Comparison of ENCODE assay signal across 7 cellular contexts in genomic region chr1:94481473-94481933, GRCh38.
DNase-seq lines count a peak whose midpoint lies in the region; ATAC-seq, FAIRE-seq and TF ChIP-seq lines count a peak whose summit lies in the region.

No MANE protein-coding gene starts in this region.

- no peaks in the 10 kb centered on the region for H3K4me1 ChIP-seq in GM23248 (ENCODE audit: insufficient read depth)
- H3K4me1 ChIP-seq in KMS-11 (ENCODE audit: low read depth, poor library complexity, severe bottlenecking), result no peaks in the 10 kb centered on the region
- peaks cover 0 to 7% (median 0%) of the 10 kb centered on the region in 9 donors for H3K4me1 ChIP-seq in heart right ventricle

- no peaks in the 10 kb centered on the region for H3K27me3 ChIP-seq in GM23248 (replicated peaks; ENCODE audit: insufficient read depth)
- H3K27me3 ChIP-seq in KMS-11 (ENCODE audit: insufficient read depth, low read depth), result no peaks in the 10 kb centered on the region
- no peaks in the 10 kb centered on the region for H3K27me3 ChIP-seq in heart right ventricle

- DNase-seq in GM10266 (ENCODE audit: extremely low spot score) (peak; percentile 35), GM23248 (peak; percentile 77), RCC 7860 (ENCODE audit: low spot score) (peak; percentile 64), heart right ventricle (peak in 1 of 2 donors; percentile 42), pulmonary artery endothelial cell (ENCODE audit: low read depth, low spot score) (peak; percentile 36)
- peak in 1 of 2 donors; percentile 27 for DNase-seq in activated naive CD4-positive, alpha-beta T cell treated with anti-CD3 and anti-CD28 coated beads, Interleukin-2, amount 50 U/mL, for 72 hours (ENCODE audit: low spot score in 2 of 2)

- no peaks in the 10 kb centered on the region for H3K9me3 Mint-ChIP-seq in activated naive CD4-positive, alpha-beta T cell treated with anti-CD3 and anti-CD28 coated beads, Interleukin-2, amount 50 U/mL, for 72 hours

- H3K36me3 ChIP-seq in GM23248 (ENCODE audit: low read depth) (0 out of 2 replicates have a peak, but pooled peaks cover 5% of the 10 kb centered on the region), KMS-11 (ENCODE audit: insufficient read depth) (no peaks in the 10 kb centered on the region), heart right ventricle (peaks cover 0 to 87% (median 8%) of the 10 kb centered on the region in 9 donors)

- H3F3A ChIP-seq in GM23248 (ENCODE audit: insufficient read depth), result peaks cover 11% of the 10 kb centered on the region; the same call in 1 of the 2 replicates

- in situ Hi-C loops in GM23248 (cut with MboI), result no loop called here

- WGBS in GM23248 (ENCODE audit: low coverage in 1 of 2, low lambda C conversion rate in 2 of 2, missing lambda C conversion rate in 2 of 2), 2 experiments, result 3 to 6% methylated on average over 4 of the region's 4 CpGs
- 11 to 21% methylated on average over 4 of the region's 4 CpGs for whole genome bisulfite sequencing in heart right ventricle, 2 donors

- FAIRE-seq in RCC 7860 (lab: Jason Lieb, UNC), result no peak

- intact Hi-C loops in heart right ventricle (cut with DNase I), result loop anchor here in 8 of 10 donors (1.0 to 10.0 kb wide), 5 partner anchors 323 to 563 kb away; no protein-coding TSS in a partner anchor

- H3K9me2 ChIP-seq in GM23248 (ENCODE audit: insufficient read depth), result no peaks in the 10 kb centered on the region

- H4K20me1 ChIP-seq in GM23248 (ENCODE audit: insufficient read depth), result no peaks in the 10 kb centered on the region
- no peaks in the 10 kb centered on the region for H4K20me1 ChIP-seq in KMS-11 (ENCODE audit: insufficient read depth)

- H3K9me3 ChIP-seq in GM23248 (ENCODE audit: low read depth) (no peaks in the 10 kb centered on the region), heart right ventricle (no peaks in the 10 kb centered on the region)

- H2AFZ ChIP-seq in GM23248 (no peak overlapping the region), KMS-11 (ENCODE audit: low read depth) (no peak overlapping the region)

- peaks cover 9 to 20% of the 10 kb centered on the region in 2 donors for H3K36me3 Mint-ChIP-seq in activated naive CD4-positive, alpha-beta T cell treated with anti-CD3 and anti-CD28 coated beads, Interleukin-2, amount 50 U/mL, for 72 hours

- H3K27ac Mint-ChIP-seq in activated naive CD4-positive, alpha-beta T cell treated with anti-CD3 and anti-CD28 coated beads, Interleukin-2, amount 50 U/mL, for 72 hours, result no peak overlapping the region

- H3K4me3 ChIP-seq in GM23248 (no peak overlapping the region), KMS-11 (IDR thresholded peaks at IDR 0.05; ENCODE audit: insufficient read depth, low read depth, low read length) (no peak overlapping the region), heart right ventricle (no peak overlapping the region)

- ATAC-seq in activated naive CD4-positive, alpha-beta T cell treated with anti-CD3 and anti-CD28 coated beads, Interleukin-2, amount 50 U/mL, for 72 hours, result peak; percentile 68 to 76
- peak; percentile 65 to 94 (median 89) for ATAC-seq in heart right ventricle

- no peaks in the 10 kb centered on the region for H3K79me2 ChIP-seq in GM23248 (ENCODE audit: insufficient read depth)
- no peaks in the 10 kb centered on the region for H3K79me2 ChIP-seq in KMS-11 (ENCODE audit: insufficient read depth, low read depth)

- TF ChIP-seq CTCF in GM10266 (IDR thresholded peaks at IDR 0.05; ENCODE audit: control insufficient read depth, insufficient read depth, low read depth, missing control alignments) (peak; percentile 83), KMS-11 (conservative IDR thresholded peaks at IDR 0.05; ENCODE audit: low read depth, low read length) (peak; percentile 70; the same call in 1 of the 2 replicates), heart right ventricle (IDR thresholded peaks at IDR 0.05) (peak; percentile 67 to 88 (median 82))

- H3K4me2 ChIP-seq in GM23248 (ENCODE audit: unreplicated experiment) (no peak overlapping the region), KMS-11 (no peak overlapping the region)

- H3K27ac ChIP-seq in GM23248, result no peak overlapping the region
- H3K27ac ChIP-seq in KMS-11, result no peak overlapping the region
- H3K27ac ChIP-seq in heart right ventricle, result no peak overlapping the region

- H3K9ac ChIP-seq in GM23248 (no peak overlapping the region), KMS-11 (no peak overlapping the region)
